24 cellular contexts compared by ENCODE assay signal in genomic region chr10:70779088-70779487, GRCh38. TPM values are rescaled to one million over a fixed set of nuclear protein-coding genes. Genes with fewer than 3 reads are reported as not detected.
DNase-seq lines count a peak whose midpoint lies in the region; ATAC-seq and TF ChIP-seq lines count a peak whose summit lies in the region.
"Had no signal": no experiment of that assay in that cellular context is flagged by ENCODE, and none has a peak within 500 bp of the region (broad histone marks: within the 10 kb centered on the region; RNA-seq: fewer than 3 reads in every experiment).

No MANE protein-coding gene starts in this region.

- H3K9ac ChIP-seq in smooth muscle cell (ENCODE audit: low read depth): no peak overlapping the region

- no peaks in the 10 kb centered on the region for H3K79me2 ChIP-seq in smooth muscle cell (ENCODE audit: low read depth)
- H3K79me2 ChIP-seq: hepatocyte had no signal

- H2AFZ ChIP-seq in smooth muscle cell (ENCODE audit: low read depth): no peak overlapping the region
- H2AFZ ChIP-seq: GM23338, hepatocyte had no signal

- H3K9me3 ChIP-seq in right atrium auricular region (no peaks in the 10 kb centered on the region), left lung (no peaks in the 10 kb centered on the region), smooth muscle cell (replicated peaks; ENCODE audit: low read depth) (no peaks in the 10 kb centered on the region)
- H3K9me3 ChIP-seq: neutrophil, thyroid gland had no signal

- H3K27ac ChIP-seq in right atrium auricular region (no peak overlapping the region), left lung (no peak overlapping the region), smooth muscle cell (ENCODE audit: low read depth) (no peak overlapping the region)
- H3K27ac ChIP-seq: hepatocyte, neutrophil, thyroid gland, WERI-Rb-1 had no signal

- no peak overlapping the region for H3K4me3 Mint-ChIP-seq in activated T-cell treated with anti-CD3 and anti-CD28 coated beads, Interleukin-2, amount 50 U/mL, for 24 hours
- H3K4me3 Mint-ChIP-seq in brain: no peak overlapping the region
- no peak overlapping the region for H3K4me3 Mint-ChIP-seq in stimulated activated effector memory CD8-positive, alpha-beta T cell treated with anti-CD3 and anti-CD28 coated beads, Interleukin-12 subunit alpha, Interleukin-12 subunit beta, amount 100 ng/mL, for 72 hours
- H3K4me3 Mint-ChIP-seq: activated CD4-positive, alpha-beta memory T cell treated with anti-CD3 and anti-CD28 coated beads for 36 hours; GM23338; stimulated activated memory B cell treated with anti-CD40 and anti-IgM and Interleukin-4, amounts not matched to agents 10 μg/mL and 1 μg/mL and 100 μg/mL, for 72 hours had no signal

- intact Hi-C loops in left lung (cut with DNase I): no loop called here
- intact Hi-C loops in left colon (cut with DNase I, micrococcal nuclease): no loop called here

- H4K20me1 ChIP-seq in smooth muscle cell (ENCODE audit: low read depth): no peaks in the 10 kb centered on the region

- no peak for ATAC-seq in stimulated activated effector memory CD8-positive, alpha-beta T cell treated with anti-CD3 and anti-CD28 coated beads, Interleukin-12 subunit alpha, Interleukin-12 subunit beta, amount 100 ng/mL, for 72 hours
- ATAC-seq in left lung: no peak
- no peak for ATAC-seq in left colon
- ATAC-seq: stimulated activated memory B cell treated with anti-CD40 and anti-IgM and Interleukin-4, amounts not matched to agents 10 μg/mL and 1 μg/mL and 100 μg/mL, for 72 hours had no signal

- no peaks in the 10 kb centered on the region for H3K9me3 Mint-ChIP-seq in activated T-cell treated with anti-CD3 and anti-CD28 coated beads, Interleukin-2, amount 50 U/mL, for 24 hours
- no peaks in the 10 kb centered on the region for H3K9me3 Mint-ChIP-seq in brain
- no peaks in the 10 kb centered on the region for H3K9me3 Mint-ChIP-seq in stimulated activated effector memory CD8-positive, alpha-beta T cell treated with anti-CD3 and anti-CD28 coated beads, Interleukin-12 subunit alpha, Interleukin-12 subunit beta, amount 100 ng/mL, for 72 hours
- H3K9me3 Mint-ChIP-seq: activated CD4-positive, alpha-beta memory T cell treated with anti-CD3 and anti-CD28 coated beads for 36 hours; GM23338; stimulated activated memory B cell treated with anti-CD40 and anti-IgM and Interleukin-4, amounts not matched to agents 10 μg/mL and 1 μg/mL and 100 μg/mL, for 72 hours had no signal

- H3K36me3 ChIP-seq in right atrium auricular region (no peaks in the 10 kb centered on the region), left lung (no peaks in the 10 kb centered on the region), smooth muscle cell (ENCODE audit: low read depth) (no peaks in the 10 kb centered on the region)
- H3K36me3 ChIP-seq: neutrophil, thyroid gland, WERI-Rb-1 had no signal

- peak; percentile 23 for DNase-seq in activated T-cell treated with anti-CD3 and anti-CD28 coated beads, Interleukin-2, amount 50 U/mL, for 24 hours
- no peak for DNase-seq in activated T-cell treated with anti-CD3 and anti-CD28 coated beads for 4 hours
- peak; percentile 57 for DNase-seq in right atrium auricular region (ENCODE audit: low spot score)
- DNase-seq in stimulated activated effector memory CD8-positive, alpha-beta T cell treated with anti-CD3 and anti-CD28 coated beads, Interleukin-12 subunit alpha, Interleukin-12 subunit beta, amount 100 ng/mL, for 72 hours (ENCODE audit: low spot score in 2 of 2): no peak
- DNase-seq in left lung: no peak
- DNase-seq in smooth muscle cell (lab: John Stamatoyannopoulos, UW; ENCODE audit: unreplicated experiment): no peak
- no peak for DNase-seq in left colon
- DNase-seq: activated CD4-positive, alpha-beta memory T cell treated with anti-CD3 and anti-CD28 coated beads for 36 hours; activated naive CD4-positive, alpha-beta T cell treated with anti-CD3 and anti-CD28 coated beads, Interleukin-2, amount 50 U/mL, for 16 hours; activated T-cell treated with anti-CD3 and anti-CD28 coated beads, Interleukin-2, amount 50 U/mL, for 1 hour; aorta; effector memory CD4-positive, alpha-beta T cell; Karpas-422; NCI-H1105; NCI-H69; thyroid gland; WERI-Rb-1 had no signal

- H3K4me1 ChIP-seq in right atrium auricular region: no peaks in the 10 kb centered on the region
- no peaks in the 10 kb centered on the region for H3K4me1 ChIP-seq in left lung
- no peaks in the 10 kb centered on the region for H3K4me1 ChIP-seq in smooth muscle cell (ENCODE audit: low read depth)
- H3K4me1 ChIP-seq: thyroid gland had no signal

- H3K27ac Mint-ChIP-seq in activated T-cell treated with anti-CD3 and anti-CD28 coated beads, Interleukin-2, amount 50 U/mL, for 24 hours: no peak overlapping the region
- peak overlapping the region in 3 of 5 experiments; percentile 27 to 86 (median 54) for H3K27ac Mint-ChIP-seq in brain
- peak overlapping the region; percentile 53 for H3K27ac Mint-ChIP-seq in stimulated activated effector memory CD8-positive, alpha-beta T cell treated with anti-CD3 and anti-CD28 coated beads, Interleukin-12 subunit alpha, Interleukin-12 subunit beta, amount 100 ng/mL, for 72 hours
- H3K27ac Mint-ChIP-seq: activated CD4-positive, alpha-beta memory T cell treated with anti-CD3 and anti-CD28 coated beads for 36 hours; stimulated activated memory B cell treated with anti-CD40 and anti-IgM and Interleukin-4, amounts not matched to agents 10 μg/mL and 1 μg/mL and 100 μg/mL, for 72 hours had no signal

- 93% methylated on average over 2 of the region's 2 CpGs for WGBS in smooth muscle cell (ENCODE audit: low lambda C conversion rate)

- H3K27me3 ChIP-seq in right atrium auricular region (no peaks in the 10 kb centered on the region), left lung (no peaks in the 10 kb centered on the region), smooth muscle cell (ENCODE audit: low read depth) (no peaks in the 10 kb centered on the region)
- H3K27me3 ChIP-seq: hepatocyte, thyroid gland had no signal

- no peaks in the 10 kb centered on the region for H3K27me3 Mint-ChIP-seq in activated T-cell treated with anti-CD3 and anti-CD28 coated beads, Interleukin-2, amount 50 U/mL, for 24 hours
- H3K27me3 Mint-ChIP-seq in brain: peaks cover 4% of the 10 kb centered on the region
- H3K27me3 Mint-ChIP-seq: activated CD4-positive, alpha-beta memory T cell treated with anti-CD3 and anti-CD28 coated beads for 36 hours had no signal

- H3K36me3 Mint-ChIP-seq in activated T-cell treated with anti-CD3 and anti-CD28 coated beads, Interleukin-2, amount 50 U/mL, for 24 hours (ENCODE audit: low read depth): no peaks in the 10 kb centered on the region
- H3K36me3 Mint-ChIP-seq in brain: no peaks in the 10 kb centered on the region
- no peaks in the 10 kb centered on the region for H3K36me3 Mint-ChIP-seq in stimulated activated effector memory CD8-positive, alpha-beta T cell treated with anti-CD3 and anti-CD28 coated beads, Interleukin-12 subunit alpha, Interleukin-12 subunit beta, amount 100 ng/mL, for 72 hours
- H3K36me3 Mint-ChIP-seq: activated CD4-positive, alpha-beta memory T cell treated with anti-CD3 and anti-CD28 coated beads for 36 hours; stimulated activated memory B cell treated with anti-CD40 and anti-IgM and Interleukin-4, amounts not matched to agents 10 μg/mL and 1 μg/mL and 100 μg/mL, for 72 hours had no signal

- no peaks in the 10 kb centered on the region for H3F3A ChIP-seq in smooth muscle cell (ENCODE audit: low read depth)

- no peak for TF ChIP-seq CTCF in brain (conservative IDR thresholded peaks at IDR 0.05)
- no peak for TF ChIP-seq CTCF in right atrium auricular region (IDR thresholded peaks at IDR 0.05)
- TF ChIP-seq CTCF in left lung (IDR thresholded peaks at IDR 0.05): no peak
- no peak for TF ChIP-seq CTCF in smooth muscle cell (IDR thresholded peaks at IDR 0.05; ENCODE audit: borderline replicate concordance, insufficient read depth, poor library complexity, severe bottlenecking)

- no peaks in the 10 kb centered on the region for H3K4me1 Mint-ChIP-seq in activated T-cell treated with anti-CD3 and anti-CD28 coated beads, Interleukin-2, amount 50 U/mL, for 24 hours (ENCODE audit: low read depth)
- H3K4me1 Mint-ChIP-seq in brain: peaks cover 15% of the 10 kb centered on the region
- no peaks in the 10 kb centered on the region for H3K4me1 Mint-ChIP-seq in stimulated activated effector memory CD8-positive, alpha-beta T cell treated with anti-CD3 and anti-CD28 coated beads, Interleukin-12 subunit alpha, Interleukin-12 subunit beta, amount 100 ng/mL, for 72 hours
- H3K4me1 Mint-ChIP-seq: stimulated activated memory B cell treated with anti-CD40 and anti-IgM and Interleukin-4, amounts not matched to agents 10 μg/mL and 1 μg/mL and 100 μg/mL, for 72 hours had no signal

- H3K4me3 ChIP-seq in right atrium auricular region (no peak overlapping the region), left lung (no peak overlapping the region), smooth muscle cell (no peak overlapping the region)
- H3K4me3 ChIP-seq: GM23338, hepatocyte, thyroid gland had no signal

- no peak overlapping the region for H3K4me2 ChIP-seq in smooth muscle cell
- H3K4me2 ChIP-seq: GM23338, hepatocyte had no signal

RNA-seq across cellular contexts. Expression of gene TBATA, which starts 6.1 kb away (rescaled TPM):
- not detected for polyA plus RNA-seq in brain (ENCODE audit: insufficient read depth, low read depth, low replicate concordance)
- not detected for total RNA-seq in right atrium auricular region
- not detected for total RNA-seq in left lung
- total RNA-seq in smooth muscle cell: not detected in 2 replicates
- not detected in 2 replicates for polyA plus RNA-seq in smooth muscle cell
- total RNA-seq in left colon: not detected
- total RNA-seq: activated CD4-positive, alpha-beta memory T cell treated with anti-CD3 and anti-CD28 coated beads for 36 hours; aorta; GM23338; hepatocyte; T-helper 2 cell treated with Interferon-gamma antibody and Interleukin-4, amounts not matched to agents 100 ng/mL and 5 ng/mL, for 36 hours; thyroid gland had no signal
- polyA plus RNA-seq: aorta, GM23338, hepatocyte, keratinocyte had no signal

RNA-seq across cellular contexts. Expression of gene SGPL1, which starts 36.7 kb away (rescaled TPM):
- 61.3 TPM for polyA plus RNA-seq in brain (ENCODE audit: insufficient read depth, low read depth, low replicate concordance)
- 1 to 10 TPM; 8.9 to 9.7 TPM for total RNA-seq in right atrium auricular region
- total RNA-seq in left lung: 10 to 100 TPM; 53.8 to 60.6 TPM
- 41.1 and 52.0 TPM in 2 replicates for total RNA-seq in smooth muscle cell
- 20.0 and 35.2 TPM in 2 replicates for polyA plus RNA-seq in smooth muscle cell
- total RNA-seq in left colon: 10 to 100 TPM; 68.8 to 82.2 TPM

Comparison
In these comparisons a context has a peak if more than half of its experiments do, and no peak if none do; other contexts are left out.
1. DNase-seq: peak in activated T-cell treated with anti-CD3 and anti-CD28 coated beads, Interleukin-2, amount 50 U/mL, for 24 hours (single experiment) and right atrium auricular region (single experiment); none in activated T-cell treated with anti-CD3 and anti-CD28 coated beads for 4 hours (single experiment), stimulated activated effector memory CD8-positive, alpha-beta T cell treated with anti-CD3 and anti-CD28 coated beads, Interleukin-12 subunit alpha, Interleukin-12 subunit beta, amount 100 ng/mL, for 72 hours (0 of 2), left lung (0 of 2), smooth muscle cell (single experiment) and left colon (0 of 2).